In genomic region chr6:105034470-105034869, GRCh38 we compare ENCODE assay signal across 24 cellular contexts.
DNase-seq lines count a peak whose midpoint lies in the region; ATAC-seq, FAIRE-seq and TF ChIP-seq lines count a peak whose summit lies in the region.
"Had no signal": no experiment of that assay in that cellular context is flagged by ENCODE, and none has a peak within 500 bp of the region (broad histone marks: within the 10 kb centered on the region; RNA-seq: fewer than 3 reads in every experiment).

No MANE protein-coding gene starts in this region.

- H3K9ac ChIP-seq in HCT116 (ENCODE audit: low read length) = no peak overlapping the region

- no peak for ATAC-seq in HCT116
- ATAC-seq in stimulated activated naive CD8-positive, alpha-beta T cell treated with anti-CD3 and anti-CD28 coated beads, Interleukin-15, amount 100 ng/mL, for 72 hours = no peak
- no peak for ATAC-seq in psoas muscle
- ATAC-seq: GM23338, PC-3 had no signal

- no peaks in the 10 kb centered on the region for H3K9me3 ChIP-seq in HCT116 (ENCODE audit: control insufficient read depth in 1 of 2, insufficient read depth in 1 of 2, low read depth in 1 of 2, low read length in 2 of 2)
- H3K9me3 ChIP-seq in vagina = no peaks in the 10 kb centered on the region
- H3K9me3 ChIP-seq in psoas muscle = no peaks in the 10 kb centered on the region
- H3K9me3 ChIP-seq: BE2C, Caco-2 had no signal

- H3K4me1 ChIP-seq in HCT116 (ENCODE audit: control insufficient read depth in 1 of 2, insufficient read depth in 2 of 2, low read length in 2 of 2) = no peaks in the 10 kb centered on the region
- no peaks in the 10 kb centered on the region for H3K4me1 ChIP-seq in vagina
- H3K4me1 ChIP-seq in psoas muscle = no peaks in the 10 kb centered on the region

- FAIRE-seq in D721Med (lab: Jason Lieb, UNC) = peak; percentile 64
- FAIRE-seq: GM12892 had no signal

- peak overlapping the region; percentile 41 for H2AFZ ChIP-seq in HCT116 (ENCODE audit: low read depth, low read length, poor library complexity, severe bottlenecking)
- H2AFZ ChIP-seq: GM23338 had no signal

- CTCF ChIA-PET in HCT116 (lab: Charles Lee) = no interaction called here

- no peak overlapping the region for H3K4me3 Mint-ChIP-seq in glutamatergic neuron (ENCODE audit: unreplicated experiment)
- no peak overlapping the region for H3K4me3 Mint-ChIP-seq in stimulated activated naive CD8-positive, alpha-beta T cell treated with anti-CD3 and anti-CD28 coated beads, Interleukin-15, amount 100 ng/mL, for 72 hours
- H3K4me3 Mint-ChIP-seq: CD4-positive, CD25-positive, alpha-beta regulatory T cell; GM23338 had no signal

- H3K4me3 ChIP-seq in HCT116 (replicated peaks in 1 of 2; ENCODE audit: low read depth in 1 of 2, low read length in 2 of 2) (no peak overlapping the region), vagina (no peak overlapping the region), psoas muscle (no peak overlapping the region)
- H3K4me3 ChIP-seq: GM23338, K562 had no signal

- peaks cover 4% of the 10 kb centered on the region for H3K36me3 Mint-ChIP-seq in glutamatergic neuron (ENCODE audit: unreplicated experiment)
- H3K36me3 Mint-ChIP-seq: CD4-positive, CD25-positive, alpha-beta regulatory T cell had no signal

- H3K9me2 ChIP-seq in HCT116 (ENCODE audit: insufficient read depth) = no peaks in the 10 kb centered on the region

- POLR2A ChIA-PET in HCT116 (lab: Charles Lee) = no interaction called here

- H3K4me1 Mint-ChIP-seq in glutamatergic neuron (ENCODE audit: low read depth, unreplicated experiment) = peaks cover 36% of the 10 kb centered on the region
- H3K4me1 Mint-ChIP-seq in stimulated activated naive CD8-positive, alpha-beta T cell treated with anti-CD3 and anti-CD28 coated beads, Interleukin-15, amount 100 ng/mL, for 72 hours = no peaks in the 10 kb centered on the region
- H3K4me1 Mint-ChIP-seq: CD4-positive, CD25-positive, alpha-beta regulatory T cell had no signal

- TF ChIP-seq RAD21 in HCT116 (IDR thresholded peaks at IDR 0.05; ENCODE audit: low read depth) = no peak

- H3K27ac ChIP-seq in HCT116 (ENCODE audit: low read depth, low read length) (no peak overlapping the region), vagina (no peak overlapping the region), psoas muscle (no peak overlapping the region)

- no peak for TF ChIP-seq CTCF in D721Med (IDR thresholded peaks at IDR 0.05; ENCODE audit: insufficient read depth, missing control alignments)
- TF ChIP-seq CTCF in HCT116 (IDR thresholded peaks at IDR 0.05 in 2 of 3, conservative IDR thresholded peaks at IDR 0.05 in 1 of 3; ENCODE audit: borderline replicate concordance in 1 of 3, insufficient read depth in 1 of 3, low read depth in 2 of 3, low read length in 2 of 3) = no peak
- no peak for TF ChIP-seq CTCF in glutamatergic neuron (IDR thresholded peaks at IDR 0.05; ENCODE audit: partially characterized antibody, unreplicated experiment)
- TF ChIP-seq CTCF in vagina (IDR thresholded peaks at IDR 0.05) = no peak
- TF ChIP-seq CTCF in psoas muscle (IDR thresholded peaks at IDR 0.05) = no peak

- no TSS peak for BruUV-seq in HCT116 (replicated peaks; lab: Mats Ljungman, UMichigan)

- DNase-seq in D721Med (ENCODE audit: insufficient read length, low spot score) (no peak), HCT116 (ENCODE audit: low read depth, low spot score) (no peak), OCI-M1 (lab: John Stamatoyannopoulos, UW) (peak; percentile 63), glutamatergic neuron (no peak), vagina (ENCODE audit: extremely low spot score in 2 of 2) (no peak), psoas muscle (no peak), NCI-H187 treated with DMSO at 0.1 percent for 48 hours (lab: John Stamatoyannopoulos, UW) (no peak)
- no peak for DNase-seq in stimulated activated naive CD8-positive, alpha-beta T cell treated with anti-CD3 and anti-CD28 coated beads, Interleukin-15, amount 100 ng/mL, for 72 hours
- DNase-seq: BE2C; Caco-2; CD4-positive, CD25-positive, alpha-beta regulatory T cell; DMS153; EL; NCI-H1417; NCI-H187; NCI-H2227 treated with DMSO at 0.1 percent for 48 hours; NCI-H510A treated with DMSO at 0.1 percent for 48 hours; NCI-H774; PC-3; RPMI8226; SHP77 treated with DMSO at 0.1 percent for 48 hours had no signal

- RAD21 ChIA-PET in HCT116 (lab: Charles Lee; ENCODE audit: low non-redundant PET in 1 of 2, low total read pairs in 2 of 2, uncharacterized antibody in 2 of 2, unreplicated experiment in 2 of 2) = no interaction called here

- TF ChIP-seq POLR2A in HCT116 (IDR thresholded peaks at IDR 0.05; ENCODE audit: borderline replicate concordance, extremely low read depth, insufficient read depth, insufficient read length) = no peak
- no peak for TF ChIP-seq POLR2A in vagina (IDR thresholded peaks at IDR 0.05)

- H3K36me3 ChIP-seq in HCT116 (ENCODE audit: control insufficient read depth in 1 of 2, insufficient read depth in 2 of 2, low read length in 2 of 2) = no peaks in the 10 kb centered on the region
- H3K36me3 ChIP-seq in vagina = no peaks in the 10 kb centered on the region
- no peaks in the 10 kb centered on the region for H3K36me3 ChIP-seq in psoas muscle (ENCODE audit: insufficient read depth in 1 of 2, low read depth in 1 of 2)

- no peak overlapping the region for H3K4me2 ChIP-seq in HCT116 (ENCODE audit: low read length)
- H3K4me2 ChIP-seq: GM23338 had no signal

- 93 to 96% (median 95%) methylated on average over 1 of the region's 1 CpG for WGBS in psoas muscle, 3 donors

- peak overlapping the region; percentile 59 for H3K27ac Mint-ChIP-seq in glutamatergic neuron (ENCODE audit: unreplicated experiment)
- H3K27ac Mint-ChIP-seq in stimulated activated naive CD8-positive, alpha-beta T cell treated with anti-CD3 and anti-CD28 coated beads, Interleukin-15, amount 100 ng/mL, for 72 hours = no peak overlapping the region
- H3K27ac Mint-ChIP-seq: CD4-positive, CD25-positive, alpha-beta regulatory T cell had no signal

- H3K27me3 ChIP-seq in HCT116 (ENCODE audit: insufficient read depth, low read length) = no peaks in the 10 kb centered on the region
- H3K27me3 ChIP-seq in vagina = no peaks in the 10 kb centered on the region
- H3K27me3 ChIP-seq in psoas muscle (ENCODE audit: insufficient read depth in 3 of 3, low read length in 2 of 3) = no peaks in the 10 kb centered on the region
- H3K27me3 ChIP-seq: BE2C had no signal

- H3K9me3 Mint-ChIP-seq in glutamatergic neuron (ENCODE audit: unreplicated experiment) = peaks cover 16% of the 10 kb centered on the region
- H3K9me3 Mint-ChIP-seq in stimulated activated naive CD8-positive, alpha-beta T cell treated with anti-CD3 and anti-CD28 coated beads, Interleukin-15, amount 100 ng/mL, for 72 hours = no peaks in the 10 kb centered on the region
- H3K9me3 Mint-ChIP-seq: GM23338 had no signal

- no peaks in the 10 kb centered on the region for H4K20me1 ChIP-seq in HCT116 (ENCODE audit: insufficient read depth)

- intact Hi-C loops in HCT116 (cut with micrococcal nuclease) = no loop called here
- intact Hi-C loops in vagina (cut with DNase I) = no loop called here
- intact Hi-C loops in psoas muscle (cut with DNase I) = no loop called here

- H3K27me3 Mint-ChIP-seq in glutamatergic neuron (ENCODE audit: unreplicated experiment) = peaks cover 17% of the 10 kb centered on the region
- peaks cover 25% of the 10 kb centered on the region for H3K27me3 Mint-ChIP-seq in stimulated activated naive CD8-positive, alpha-beta T cell treated with anti-CD3 and anti-CD28 coated beads, Interleukin-15, amount 100 ng/mL, for 72 hours

- H3K79me2 ChIP-seq in HCT116 (ENCODE audit: insufficient read depth, low read length) = no peaks in the 10 kb centered on the region

TF ChIP-seq in HCT116, 20 proteins besides CTCF, POLR2A, EP300 and RAD21 (continues in another document):
- TF ChIP-seq FOSL1 (IDR thresholded peaks at IDR 0.05; ENCODE audit: low read depth) (no peak), REST (IDR thresholded peaks at IDR 0.05; ENCODE audit: low read depth) (no peak), ZBTB33 (IDR thresholded peaks at IDR 0.05; ENCODE audit: extremely low read depth, insufficient replicate concordance, low read length) (no peak), POLR2AphosphoS5 (IDR thresholded peaks at IDR 0.05; ENCODE audit: low read depth, low read length) (no peak), EZH2phosphoT487 (IDR thresholded peaks at IDR 0.05; ENCODE audit: borderline replicate concordance) (no peak)
